In the genomic region with DNA sequence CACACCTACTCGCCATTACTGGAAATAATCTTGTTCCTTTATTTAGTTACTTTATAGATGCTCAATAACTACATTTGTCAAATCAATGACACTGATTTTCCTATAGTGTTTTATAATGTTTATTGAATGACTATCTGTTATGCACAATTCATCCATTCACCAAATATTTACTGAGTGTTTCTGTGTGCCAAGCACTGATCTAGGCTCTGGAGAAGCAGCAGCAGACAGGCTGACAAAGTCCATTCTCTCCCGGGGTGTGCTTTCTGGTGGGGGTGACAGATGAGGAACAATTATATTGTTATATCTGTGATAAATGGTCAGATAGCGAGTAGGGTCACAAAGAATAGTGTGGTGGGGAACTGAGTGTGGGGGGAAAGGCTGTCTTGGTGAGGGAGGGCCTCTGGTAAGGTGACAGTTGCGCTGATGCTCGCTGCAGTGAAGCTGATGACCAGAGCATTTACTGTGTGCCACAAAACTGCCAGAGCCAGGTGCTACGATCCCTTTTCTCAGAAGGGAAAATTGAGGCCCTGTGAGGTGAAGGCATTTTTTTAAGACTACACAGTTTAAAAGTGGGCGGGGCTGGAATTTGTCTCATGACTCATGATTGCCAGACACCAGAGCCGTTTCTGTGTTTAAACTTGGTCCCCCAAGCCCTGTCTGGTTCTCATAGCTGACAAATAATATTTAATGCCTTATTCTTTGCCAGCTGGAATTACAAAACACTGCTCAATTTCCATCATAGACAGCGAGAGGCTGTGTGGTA, we compare ENCODE assay signal across 8 cellular contexts. TPM values are rescaled to one million over a fixed set of nuclear protein-coding genes. Genes with fewer than 3 reads are reported as not detected.
DNase-seq lines count a peak whose midpoint lies in the region; ATAC-seq, FAIRE-seq and TF ChIP-seq lines count a peak whose summit lies in the region.

No MANE protein-coding gene starts in this region.

- H3K27me3 Mint-ChIP-seq in T-helper 2 cell treated with Interferon-gamma antibody and Interleukin-4, amounts not matched to agents 5 μg/mL and 100 μg/mL, for 36 hours (ENCODE audit: low read depth) = no peaks in the 10 kb centered on the region
- H3K27me3 Mint-ChIP-seq in naive thymus-derived CD4-positive, alpha-beta T cell = no peaks in the 10 kb centered on the region

- H3K4me2 ChIP-seq in GM23248 (ENCODE audit: unreplicated experiment) = peak overlapping the region; percentile 48

- TF ChIP-seq CTCF in brain microvascular endothelial cell (IDR thresholded peaks at IDR 0.05; ENCODE audit: low read depth, low read length, missing control alignments) (no peak), thyroid gland (IDR thresholded peaks at IDR 0.05) (no peak)

- H3K36me3 Mint-ChIP-seq in T-helper 2 cell treated with Interferon-gamma antibody and Interleukin-4, amounts not matched to agents 5 μg/mL and 100 μg/mL, for 36 hours (ENCODE audit: low read depth) = peaks cover 17% of the 10 kb centered on the region
- H3K36me3 Mint-ChIP-seq in naive thymus-derived CD4-positive, alpha-beta T cell = peaks cover 0 to 32% (median 18%) of the 10 kb centered on the region in 5 donors

- 0 out of 2 replicates have a peak overlapping the region, but pooled peaks have one; percentile 7 for H3K4me3 ChIP-seq in GM23248
- no peak overlapping the region for H3K4me3 ChIP-seq in brain microvascular endothelial cell (ENCODE audit: low read depth, low read length)
- peak overlapping the region; percentile 38 for H3K4me3 ChIP-seq in naive thymus-derived CD4-positive, alpha-beta T cell (ENCODE audit: low read length)
- no peak overlapping the region for H3K4me3 ChIP-seq in thyroid gland (replicated peaks in 1 of 3)

- 37 to 41% methylated on average over 9 of the region's 9 CpGs for WGBS in GM23248 (ENCODE audit: low coverage in 1 of 2, low lambda C conversion rate in 2 of 2, missing lambda C conversion rate in 2 of 2), 2 experiments
- WGBS in thyroid gland, 2 donors = 81 to 84% methylated on average over 9 of the region's 9 CpGs

- peak overlapping the region; percentile 97 for H3K27ac Mint-ChIP-seq in T-helper 2 cell treated with Interferon-gamma antibody and Interleukin-4, amounts not matched to agents 5 μg/mL and 100 μg/mL, for 36 hours
- H3K27ac Mint-ChIP-seq in naive thymus-derived CD4-positive, alpha-beta T cell = peak overlapping the region; percentile 93 to 100 (median 98)

- H3K27ac ChIP-seq in GM23248 (peak overlapping the region; percentile 73), brain microvascular endothelial cell (peak overlapping the region; percentile 73), thyroid gland (peak overlapping the region; percentile 11 to 48 (median 34))
- H3K27ac ChIP-seq in naive thymus-derived CD4-positive, alpha-beta T cell (ENCODE audit: low read depth, low read length) = peak overlapping the region; percentile 80

- peak overlapping the region; percentile 41; the same call in 1 of the 2 replicates for H3K9ac ChIP-seq in GM23248

- H3K9me2 ChIP-seq in GM23248 (ENCODE audit: insufficient read depth) = no peaks in the 10 kb centered on the region

- H3F3A ChIP-seq in GM23248 (ENCODE audit: insufficient read depth) = peaks cover 34% of the 10 kb centered on the region; the same call in 1 of the 2 replicates

- H3K36me3 ChIP-seq in GM23248 (ENCODE audit: low read depth) (no peaks in the 10 kb centered on the region), brain microvascular endothelial cell (replicated peaks) (peaks cover 7% of the 10 kb centered on the region), thyroid gland (no peaks in the 10 kb centered on the region)
- H3K36me3 ChIP-seq in naive thymus-derived CD4-positive, alpha-beta T cell (ENCODE audit: control insufficient read depth in 2 of 3, insufficient read depth in 3 of 3, low read length in 3 of 3) = peaks cover 0 to 18% (median 0%) of the 10 kb centered on the region in 3 experiments

- CTCF ChIA-PET in naive thymus-derived CD4-positive, alpha-beta T cell (lab: Charles Lee) = interaction anchor here (0.6 to 5.8 kb wide), 13 partner anchors 11 to 359 kb away, joined by 3 to 67 read pairs (median 6); partner anchors contain the start of genes MRPL11, PACS1 and SF3B2

- no peaks in the 10 kb centered on the region for H3K9me3 Mint-ChIP-seq in T-helper 2 cell treated with Interferon-gamma antibody and Interleukin-4, amounts not matched to agents 5 μg/mL and 100 μg/mL, for 36 hours
- no peaks in the 10 kb centered on the region for H3K9me3 Mint-ChIP-seq in naive thymus-derived CD4-positive, alpha-beta T cell

- H4K20me1 ChIP-seq in GM23248 (ENCODE audit: insufficient read depth) = 0 out of 2 replicates have a peak, but pooled peaks cover 8% of the 10 kb centered on the region

- peak; percentile 53 for ATAC-seq in naive thymus-derived CD4-positive, alpha-beta T cell
- no peak for ATAC-seq in GM19455 (IDR thresholded peaks at IDR 0.05; ENCODE audit: unreplicated experiment)

- peaks cover 100% of the 10 kb centered on the region for H3K79me2 ChIP-seq in GM23248 (ENCODE audit: insufficient read depth)

- H2AFZ ChIP-seq in GM23248 = no peak overlapping the region

- H3K4me1 ChIP-seq in GM23248 (ENCODE audit: insufficient read depth) = peaks cover 59% of the 10 kb centered on the region
- H3K4me1 ChIP-seq in naive thymus-derived CD4-positive, alpha-beta T cell (ENCODE audit: control insufficient read depth in 2 of 2, insufficient read depth in 2 of 2, low read length in 2 of 2) = peaks cover 56 to 66% of the 10 kb centered on the region in 2 donors
- peaks cover 45 to 57% of the 10 kb centered on the region in 2 donors for H3K4me1 ChIP-seq in thyroid gland

- in situ Hi-C loops in GM23248 (cut with MboI) (no loop called here), brain microvascular endothelial cell (cut with HindIII; ENCODE audit: low pct_ligation_motif_present, low sequenced_read_pairs) (no loop called here)

- POLR2A ChIA-PET in naive thymus-derived CD4-positive, alpha-beta T cell (lab: Charles Lee) = interaction anchor here (0.6 to 7.9 kb wide), 17 partner anchors 10 to 221 kb away, joined by 3 to 139 read pairs (median 9); partner anchors contain the start of genes MUS81, PACS1 and SF3B2

- H3K27me3 ChIP-seq in GM23248 (replicated peaks; ENCODE audit: insufficient read depth) (no peaks in the 10 kb centered on the region), brain microvascular endothelial cell (replicated peaks) (no peaks in the 10 kb centered on the region), thyroid gland (no peaks in the 10 kb centered on the region)
- H3K27me3 ChIP-seq in naive thymus-derived CD4-positive, alpha-beta T cell (ENCODE audit: control insufficient read depth in 2 of 2, insufficient read depth in 2 of 2, low read length in 2 of 2) = no peaks in the 10 kb centered on the region

- TF ChIP-seq POLR2A in thyroid gland (IDR thresholded peaks at IDR 0.05) = no peak
- no peak for TF ChIP-seq POLR2A in GM12891 (IDR thresholded peaks at IDR 0.05; ENCODE audit: low read depth, low read length)

- intact Hi-C loops in naive thymus-derived CD4-positive, alpha-beta T cell (cut with micrococcal nuclease) = loop anchor here (2.0 kb wide), 1 partner anchor 35 kb away; no protein-coding TSS in a partner anchor
- intact Hi-C loops in thyroid gland (cut with DNase I) = no loop called here

- no peak for FAIRE-seq in GM12891 (lab: Jason Lieb, UNC)

- DNase-seq in GM23248 (peak; percentile 95), brain microvascular endothelial cell (peak; percentile 78), thyroid gland (peak in 1 of 2 donors; percentile 29), NCI-H1417 treated with DMSO at 0.1 percent for 48 hours (lab: John Stamatoyannopoulos, UW) (no peak), GM12891 (ENCODE audit: insufficient read length, low spot score) (no peak)
- DNase-seq in T-helper 2 cell treated with Interferon-gamma antibody and Interleukin-4, amounts not matched to agents 5 μg/mL and 100 μg/mL, for 36 hours (ENCODE audit: low spot score) = peak; percentile 51
- DNase-seq in naive thymus-derived CD4-positive, alpha-beta T cell = peak in 3 of 9 donors; percentile 29 to 83 (median 40)

- H3K9me3 ChIP-seq in GM23248 (ENCODE audit: low read depth) = no peaks in the 10 kb centered on the region
- no peaks in the 10 kb centered on the region for H3K9me3 ChIP-seq in naive thymus-derived CD4-positive, alpha-beta T cell (ENCODE audit: control insufficient read depth in 2 of 3, low read length in 3 of 3)
- no peaks in the 10 kb centered on the region for H3K9me3 ChIP-seq in thyroid gland

- H3K4me1 Mint-ChIP-seq in T-helper 2 cell treated with Interferon-gamma antibody and Interleukin-4, amounts not matched to agents 5 μg/mL and 100 μg/mL, for 36 hours (ENCODE audit: low read depth) = peaks cover 64% of the 10 kb centered on the region
- peaks cover 62 to 97% (median 87%) of the 10 kb centered on the region in 7 donors for H3K4me1 Mint-ChIP-seq in naive thymus-derived CD4-positive, alpha-beta T cell

- H3K4me3 Mint-ChIP-seq in T-helper 2 cell treated with Interferon-gamma antibody and Interleukin-4, amounts not matched to agents 5 μg/mL and 100 μg/mL, for 36 hours = peak overlapping the region; percentile 87
- H3K4me3 Mint-ChIP-seq in naive thymus-derived CD4-positive, alpha-beta T cell = peak overlapping the region; percentile 60 to 95 (median 89)

RNA-seq across cellular contexts. Expression of gene PACS1, which starts 10.2 kb away (rescaled TPM):
- 44.6 and 48.9 TPM in 2 replicates for total RNA-seq in GM23248 (2014; rRNA removed; shearing (Covaris generic))
- polyA plus RNA-seq in GM23248 (2016; fragmentation: Nextera tagmentation; extraction: Ambion mirVana) = 33.2 and 36.0 TPM in 2 replicates
- total RNA-seq in naive thymus-derived CD4-positive, alpha-beta T cell = 100 to 1,000 TPM; 100 to 314 (median 252) TPM
- 100 to 1,000 TPM in 1 of 2 donors, 10 to 100 TPM in 1; 48.0 to 116 TPM for polyA plus RNA-seq in naive thymus-derived CD4-positive, alpha-beta T cell
- 10 to 100 TPM; 39.6 to 67.7 (median 59.7) TPM for total RNA-seq in thyroid gland
- 52.7 TPM for polyA plus RNA-seq in GM12891 (2012; ENCODE audit: low read depth, missing spikeins)

RNA-seq across cellular contexts. Expression of gene SF3B2, which starts 28.1 kb away (rescaled TPM):
- 95.7 and 117 TPM in 2 replicates for total RNA-seq in GM23248 (2014; rRNA removed; shearing (Covaris generic))
- 146 and 152 TPM in 2 replicates for polyA plus RNA-seq in GM23248 (2016; fragmentation: Nextera tagmentation; extraction: Ambion mirVana)
- total RNA-seq in naive thymus-derived CD4-positive, alpha-beta T cell = 100 to 1,000 TPM; 163 to 248 (median 206) TPM
- 100 to 1,000 TPM in 1 of 2 donors, 10 to 100 TPM in 1; 81.8 to 140 TPM for polyA plus RNA-seq in naive thymus-derived CD4-positive, alpha-beta T cell
- total RNA-seq in thyroid gland = 100 to 1,000 TPM; 149 to 231 (median 158) TPM
- polyA plus RNA-seq in GM12891 (2012; ENCODE audit: low read depth, missing spikeins) = 149 TPM

RNA-seq across cellular contexts. Expression of gene GAL3ST3, which starts 31.3 kb away (rescaled TPM):
- total RNA-seq in GM23248 (2014; rRNA removed; shearing (Covaris generic)) = not detected in 2 replicates
- polyA plus RNA-seq in GM23248 (2016; fragmentation: Nextera tagmentation; extraction: Ambion mirVana) = not detected in 2 replicates
- total RNA-seq in naive thymus-derived CD4-positive, alpha-beta T cell = not detected
- not detected for polyA plus RNA-seq in naive thymus-derived CD4-positive, alpha-beta T cell
- 100 to 1,000 TPM in 2 of 4 donors, 10 to 100 TPM in 2; 49.2 to 154 (median 118) TPM for total RNA-seq in thyroid gland
- 0.10 TPM for polyA plus RNA-seq in GM12891 (2012; ENCODE audit: low read depth, missing spikeins)

RNA-seq across cellular contexts. Expression of gene CATSPER1, which starts 54.0 kb away (rescaled TPM):
- total RNA-seq in GM23248 (2014; rRNA removed; shearing (Covaris generic)) = not detected in 2 replicates
- 1.1 and 1.7 TPM in 2 replicates for polyA plus RNA-seq in GM23248 (2016; fragmentation: Nextera tagmentation; extraction: Ambion mirVana)
- 1 to 10 TPM in 2 of 5 experiments, not detected in 3; 1.4 to 4.2 TPM for total RNA-seq in naive thymus-derived CD4-positive, alpha-beta T cell
- not detected for polyA plus RNA-seq in naive thymus-derived CD4-positive, alpha-beta T cell
- total RNA-seq in thyroid gland = not detected
- polyA plus RNA-seq in GM12891 (2012; ENCODE audit: low read depth, missing spikeins) = not detected

Comparison
In these comparisons a context has a peak if more than half of its experiments do, and no peak if none do; other contexts are left out.
1. DNase-seq: peak in GM23248 (single experiment), T-helper 2 cell treated with Interferon-gamma antibody and Interleukin-4, amounts not matched to agents 5 μg/mL and 100 μg/mL, for 36 hours (single experiment) and brain microvascular endothelial cell (single experiment); none in NCI-H1417 treated with DMSO at 0.1 percent for 48 hours (single experiment) and GM12891 (single experiment).
2. H3K4me3 ChIP-seq: peak in GM23248 (single experiment) and naive thymus-derived CD4-positive, alpha-beta T cell (single experiment); none in brain microvascular endothelial cell (single experiment) and thyroid gland (0 of 3).
3. RNA of gene GAL3ST3, which starts 31.3 kb away (total RNA-seq): 49.2 to 154 TPM in thyroid gland; not detected in GM23248 and not detected in naive thymus-derived CD4-positive, alpha-beta T cell; every median in the first group is over 10 times any median in the second.
4. Peak in every context shown above with its lines, with median percentiles within 50 percentile points of each other: H3K27ac ChIP-seq.